ENCODE assay signal across 10 cellular contexts in the genomic region with DNA sequence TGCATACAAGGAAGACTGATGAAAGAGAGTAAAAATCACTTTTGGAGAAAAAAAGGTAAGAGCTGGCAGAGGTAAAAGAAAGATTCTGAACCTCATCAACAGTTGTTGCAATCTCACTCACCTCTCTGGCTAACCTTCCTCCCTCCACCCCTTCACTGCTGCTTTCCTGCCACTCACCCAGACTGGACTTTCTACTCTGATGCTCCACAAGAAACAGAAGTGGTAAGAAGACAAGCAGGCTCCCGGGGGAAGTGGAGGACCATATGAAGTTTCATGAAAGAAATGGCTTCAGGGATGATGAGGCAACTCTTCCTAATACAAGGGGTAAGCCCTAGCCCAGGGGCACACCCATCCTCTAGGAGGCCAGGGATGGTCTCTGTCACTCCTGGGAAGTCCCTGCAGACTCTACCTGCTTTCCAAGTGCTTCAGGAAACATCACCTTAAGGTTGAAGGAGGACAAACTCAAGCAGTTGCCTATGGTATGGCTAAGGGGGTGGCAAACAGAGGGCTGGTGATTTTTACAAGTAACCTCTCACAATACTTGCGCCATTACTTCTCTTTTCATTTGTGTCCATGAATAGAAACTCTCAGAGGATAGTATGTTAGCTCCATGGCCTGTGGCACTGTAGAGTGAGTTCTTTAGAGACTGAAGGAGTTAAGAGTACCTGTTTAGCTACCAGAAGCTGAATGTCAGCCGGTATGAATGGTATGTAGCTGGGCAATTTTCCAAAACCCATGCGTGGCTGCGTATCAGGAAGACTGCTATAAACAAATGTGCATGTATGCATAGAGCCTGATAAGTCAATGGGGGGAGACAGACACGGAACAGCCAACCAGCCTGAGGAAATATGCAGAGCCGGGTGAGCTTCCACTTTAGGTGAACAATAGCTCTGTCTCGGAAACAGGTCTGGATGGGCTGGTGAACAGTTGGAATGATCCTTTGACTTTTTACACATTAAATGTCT.
DNase-seq lines count a peak whose midpoint lies in the region; ATAC-seq and TF ChIP-seq lines count a peak whose summit lies in the region.
"Had no signal": no experiment of that assay in that cellular context is flagged by ENCODE, and none has a peak within 500 bp of the region (broad histone marks: within the 10 kb centered on the region; RNA-seq: fewer than 3 reads in every experiment).

No MANE protein-coding gene starts in this region.

- peak overlapping the region in 3 of 4 donors; percentile 36 to 68 (median 60) for H3K27ac ChIP-seq in upper lobe of left lung
- no peak overlapping the region for H3K27ac ChIP-seq in gastroesophageal sphincter

- H3K4me1 ChIP-seq in upper lobe of left lung = peaks cover 31 to 42% (median 34%) of the 10 kb centered on the region in 4 donors
- H3K4me1 ChIP-seq in gastroesophageal sphincter = peaks cover 0 to 23% (median 0%) of the 10 kb centered on the region in 3 donors

- TF ChIP-seq POLR2A in upper lobe of left lung (IDR thresholded peaks at IDR 0.05) (no peak), gastroesophageal sphincter (IDR thresholded peaks at IDR 0.05) (no peak)

- H3K9me3 ChIP-seq in upper lobe of left lung (no peaks in the 10 kb centered on the region), gastroesophageal sphincter (no peaks in the 10 kb centered on the region)

- peak overlapping the region; percentile 86 for H3K27ac Mint-ChIP-seq in activated naive CD4-positive, alpha-beta T cell treated with anti-CD3 and anti-CD28 coated beads, Interleukin-2, amount 50 U/mL, for 24 hours
- H3K27ac Mint-ChIP-seq in T-cell = peak overlapping the region; percentile 73 to 91

- CTCF ChIA-PET in T-cell (lab: Charles Lee) = interaction anchor here in 1 of 2 donors (0.5 to 1.2 kb wide), 4 partner anchors 88 to 244 kb away, joined by 3 read pairs; no protein-coding TSS in a partner anchor

- no peaks in the 10 kb centered on the region for H3K36me3 ChIP-seq in upper lobe of left lung
- H3K36me3 ChIP-seq in gastroesophageal sphincter = no peaks in the 10 kb centered on the region

- POLR2A ChIA-PET in T-cell (lab: Charles Lee) = interaction anchor here in 1 of 2 donors (1.4 kb wide), 1 partner anchor 11 kb away, joined by 4 read pairs; no protein-coding TSS in a partner anchor

- peaks cover 81% of the 10 kb centered on the region for H3K4me1 Mint-ChIP-seq in activated naive CD4-positive, alpha-beta T cell treated with anti-CD3 and anti-CD28 coated beads, Interleukin-2, amount 50 U/mL, for 24 hours
- peaks cover 69 to 75% (median 73%) of the 10 kb centered on the region in 3 donors for H3K4me1 Mint-ChIP-seq in T-cell

- H3K27me3 ChIP-seq in upper lobe of left lung (no peaks in the 10 kb centered on the region), gastroesophageal sphincter (no peaks in the 10 kb centered on the region)

- TF ChIP-seq CTCF in upper lobe of left lung (IDR thresholded peaks at IDR 0.05) = no peak
- TF ChIP-seq CTCF in gastroesophageal sphincter (IDR thresholded peaks at IDR 0.05) = no peak

- peak overlapping the region; percentile 53 for H3K4me3 Mint-ChIP-seq in activated naive CD4-positive, alpha-beta T cell treated with anti-CD3 and anti-CD28 coated beads, Interleukin-2, amount 50 U/mL, for 24 hours
- H3K4me3 Mint-ChIP-seq in T-cell = peak overlapping the region in 2 of 3 donors; percentile 41 to 51
- H3K4me3 Mint-ChIP-seq: CD8-positive, alpha-beta memory T cell had no signal

- DNase-seq in activated naive CD4-positive, alpha-beta T cell treated with anti-CD3 and anti-CD28 coated beads, Interleukin-2, amount 50 U/mL, for 16 hours = no peak
- DNase-seq in T-cell (peak in 5 of 34 experiments; percentile 15 to 51 (median 27)), islet precursor cell (peak; percentile 62), upper lobe of left lung (peak in 1 of 2 donors; percentile 46), GOT3 (lab: John Stamatoyannopoulos, UW) (no peak)
- DNase-seq: CD8-positive, alpha-beta memory T cell; NCI-H1436 treated with DMSO at 0.1 percent for 48 hours had no signal

- no peaks in the 10 kb centered on the region for H3K27me3 Mint-ChIP-seq in activated naive CD4-positive, alpha-beta T cell treated with anti-CD3 and anti-CD28 coated beads, Interleukin-2, amount 50 U/mL, for 24 hours
- H3K27me3 Mint-ChIP-seq in T-cell = no peaks in the 10 kb centered on the region

- peaks cover 27% of the 10 kb centered on the region for H3K36me3 Mint-ChIP-seq in activated naive CD4-positive, alpha-beta T cell treated with anti-CD3 and anti-CD28 coated beads, Interleukin-2, amount 50 U/mL, for 24 hours
- peaks cover 16% of the 10 kb centered on the region for H3K36me3 Mint-ChIP-seq in T-cell

- ATAC-seq in T-cell (replicated peaks in 1 of 4) (peak in 2 of 4 experiments; percentile 28 to 29), upper lobe of left lung (ENCODE audit: low FRiP score in 2 of 2) (peak in 1 of 2 donors; percentile 76), gastroesophageal sphincter (no peak), GM19397 (IDR thresholded peaks at IDR 0.05; ENCODE audit: unreplicated experiment) (no peak)

- H3K4me3 ChIP-seq in upper lobe of left lung (no peak overlapping the region), gastroesophageal sphincter (no peak overlapping the region)

- TF ChIP-seq EP300 in upper lobe of left lung (IDR thresholded peaks at IDR 0.05) (no peak), gastroesophageal sphincter (IDR thresholded peaks at IDR 0.05) (no peak)

- no peaks in the 10 kb centered on the region for H3K9me3 Mint-ChIP-seq in activated naive CD4-positive, alpha-beta T cell treated with anti-CD3 and anti-CD28 coated beads, Interleukin-2, amount 50 U/mL, for 24 hours
- H3K9me3 Mint-ChIP-seq in T-cell = no peaks in the 10 kb centered on the region
- H3K9me3 Mint-ChIP-seq: CD8-positive, alpha-beta memory T cell had no signal

- 19 to 30% methylated on average over 8 of the region's 8 CpGs for WGBS in upper lobe of left lung, 2 donors
- WGBS in gastroesophageal sphincter (ENCODE audit: low coverage in 1 of 2), 2 donors = 46 to 50% methylated on average over 7 to 8 of the region's 8 CpGs

Comparison
In these comparisons a context has a peak if more than half of its experiments do, and no peak if none do; other contexts are left out.
1. H3K27ac ChIP-seq: peak in upper lobe of left lung (3 of 4); none in gastroesophageal sphincter (0 of 4).